ENCODE assay signal across 29 cellular contexts in the genomic region with DNA sequence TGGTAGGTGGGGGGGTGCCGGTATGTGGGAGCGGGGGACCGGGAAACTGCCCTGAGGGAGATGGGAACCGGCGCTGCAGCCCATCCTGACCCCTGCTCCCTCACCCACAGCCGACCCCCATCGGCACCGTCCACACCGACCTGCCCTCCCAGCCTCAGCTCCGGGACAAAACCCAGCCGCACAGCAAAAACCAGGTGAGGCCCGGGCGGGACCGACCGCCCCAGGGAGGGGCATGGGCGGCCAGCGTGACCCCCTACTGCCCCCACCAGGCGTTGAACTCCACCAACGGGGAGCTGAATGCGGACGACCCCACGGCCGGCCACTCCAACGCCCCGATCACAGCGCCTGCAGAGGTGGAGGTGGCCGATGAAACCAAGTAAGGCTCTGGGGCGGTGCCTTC.
"Had no signal": no experiment of that assay in that cellular context is flagged by ENCODE, and none has a peak within 500 bp of the region (broad histone marks: within the 10 kb centered on the region; RNA-seq: fewer than 3 reads in every experiment).

No MANE protein-coding gene starts in this region.

- H3K4me1 Mint-ChIP-seq: activated CD4-positive, alpha-beta T cell treated with anti-CD3 and anti-CD28 coated beads, Interleukin-2, amount 10 ng/mL, durations not matched to agents 24 days and 14 days; activated naive CD4-positive, alpha-beta T cell treated with anti-CD3 and anti-CD28 coated beads, Interleukin-2, amount 50 U/mL, for 24 hours; activated naive CD8-positive, alpha-beta T cell treated with anti-CD3 and anti-CD28 coated beads, Interleukin-2, amount 10 ng/mL, durations not matched to agents 7 days and 5 days had no signal

- DNase-seq: activated CD4-positive, alpha-beta T cell treated with anti-CD3 and anti-CD28 coated beads, Interleukin-2, amount 10 ng/mL, durations not matched to agents 24 days and 14 days; activated CD4-positive, alpha-beta T cell treated with anti-CD3 and anti-CD28 coated beads, Interleukin-2, amount 50 U/mL, for 4 hours; activated CD8-positive, alpha-beta T cell treated with anti-CD3 and anti-CD28 coated beads for 36 hours; activated gamma-delta T cell; activated naive CD4-positive, alpha-beta T cell treated with Interleukin-2 at 50 U/mL for 16 hours; activated naive CD8-positive, alpha-beta T cell treated with anti-CD3 and anti-CD28 coated beads, Interleukin-2, amount 10 ng/mL, durations not matched to agents 7 days and 5 days; activated T-cell treated with anti-CD3 and anti-CD28 coated beads, Interleukin-2, amount 50 U/mL, for 1 hour; amygdala; caudate nucleus; cerebellar nuclear complex; NCI-H1092 treated with DMSO at 0.1 percent for 48 hours; NCI-H1417; NCI-H146; NCI-H187; NCI-H2029 treated with DMSO at 0.1 percent for 48 hours; NCI-H2171 treated with DMSO at 0.1 percent for 48 hours; NCI-H2227 treated with DMSO at 0.1 percent for 48 hours; NCI-H446; NCI-H524; NCI-H69; SIG-M5; SW 1271; T-helper 1 cell; T-helper 2 cell; T-helper 9 cell had no signal

- H3K27ac ChIP-seq: ascending aorta, breast epithelium had no signal

- H3K4me3 ChIP-seq: ascending aorta, breast epithelium had no signal

- H3K27me3 Mint-ChIP-seq: activated CD4-positive, alpha-beta T cell treated with anti-CD3 and anti-CD28 coated beads, Interleukin-2, amount 10 ng/mL, durations not matched to agents 24 days and 14 days; activated CD8-positive, alpha-beta T cell treated with anti-CD3 and anti-CD28 coated beads for 36 hours; activated naive CD4-positive, alpha-beta T cell treated with anti-CD3 and anti-CD28 coated beads, Interleukin-2, amount 50 U/mL, for 24 hours; activated naive CD8-positive, alpha-beta T cell treated with anti-CD3 and anti-CD28 coated beads, Interleukin-2, amount 10 ng/mL, durations not matched to agents 7 days and 5 days had no signal

- H3K4me1 ChIP-seq: ascending aorta, breast epithelium had no signal

- H3K27ac Mint-ChIP-seq: activated CD4-positive, alpha-beta T cell treated with anti-CD3 and anti-CD28 coated beads, Interleukin-2, amount 10 ng/mL, durations not matched to agents 24 days and 14 days; activated CD8-positive, alpha-beta T cell treated with anti-CD3 and anti-CD28 coated beads for 36 hours; activated naive CD4-positive, alpha-beta T cell treated with anti-CD3 and anti-CD28 coated beads, Interleukin-2, amount 50 U/mL, for 24 hours; activated naive CD8-positive, alpha-beta T cell treated with anti-CD3 and anti-CD28 coated beads, Interleukin-2, amount 10 ng/mL, durations not matched to agents 7 days and 5 days; activated T-helper 2 cell treated with anti-CD3 and anti-CD28 coated beads, Interferon-gamma antibody, Interleukin-2, Interleukin-4, amounts not matched to agents 10 μg/mL and 5 μg/mL and 100 μg/mL, durations not matched to agents 14 hours and 24 hours and 36 hours had no signal

- H3K27me3 ChIP-seq: ascending aorta, breast epithelium had no signal

- H3K9me3 ChIP-seq: ascending aorta, breast epithelium had no signal

- H3K4me3 Mint-ChIP-seq: activated CD4-positive, alpha-beta T cell treated with anti-CD3 and anti-CD28 coated beads, Interleukin-2, amount 10 ng/mL, durations not matched to agents 24 days and 14 days; activated CD8-positive, alpha-beta T cell treated with anti-CD3 and anti-CD28 coated beads for 36 hours; activated naive CD4-positive, alpha-beta T cell treated with anti-CD3 and anti-CD28 coated beads, Interleukin-2, amount 50 U/mL, for 24 hours; activated naive CD8-positive, alpha-beta T cell treated with anti-CD3 and anti-CD28 coated beads, Interleukin-2, amount 10 ng/mL, durations not matched to agents 7 days and 5 days had no signal

- H3K9me3 Mint-ChIP-seq: activated CD4-positive, alpha-beta T cell treated with anti-CD3 and anti-CD28 coated beads, Interleukin-2, amount 10 ng/mL, durations not matched to agents 24 days and 14 days; activated CD8-positive, alpha-beta T cell treated with anti-CD3 and anti-CD28 coated beads for 36 hours; activated naive CD4-positive, alpha-beta T cell treated with anti-CD3 and anti-CD28 coated beads, Interleukin-2, amount 50 U/mL, for 24 hours; activated naive CD8-positive, alpha-beta T cell treated with anti-CD3 and anti-CD28 coated beads, Interleukin-2, amount 10 ng/mL, durations not matched to agents 7 days and 5 days; activated T-helper 2 cell treated with anti-CD3 and anti-CD28 coated beads, Interferon-gamma antibody, Interleukin-2, Interleukin-4, amounts not matched to agents 10 μg/mL and 5 μg/mL and 100 μg/mL, durations not matched to agents 14 hours and 24 hours and 36 hours had no signal
